ENCODE assay signal across 8 cellular contexts in the genomic region with DNA sequence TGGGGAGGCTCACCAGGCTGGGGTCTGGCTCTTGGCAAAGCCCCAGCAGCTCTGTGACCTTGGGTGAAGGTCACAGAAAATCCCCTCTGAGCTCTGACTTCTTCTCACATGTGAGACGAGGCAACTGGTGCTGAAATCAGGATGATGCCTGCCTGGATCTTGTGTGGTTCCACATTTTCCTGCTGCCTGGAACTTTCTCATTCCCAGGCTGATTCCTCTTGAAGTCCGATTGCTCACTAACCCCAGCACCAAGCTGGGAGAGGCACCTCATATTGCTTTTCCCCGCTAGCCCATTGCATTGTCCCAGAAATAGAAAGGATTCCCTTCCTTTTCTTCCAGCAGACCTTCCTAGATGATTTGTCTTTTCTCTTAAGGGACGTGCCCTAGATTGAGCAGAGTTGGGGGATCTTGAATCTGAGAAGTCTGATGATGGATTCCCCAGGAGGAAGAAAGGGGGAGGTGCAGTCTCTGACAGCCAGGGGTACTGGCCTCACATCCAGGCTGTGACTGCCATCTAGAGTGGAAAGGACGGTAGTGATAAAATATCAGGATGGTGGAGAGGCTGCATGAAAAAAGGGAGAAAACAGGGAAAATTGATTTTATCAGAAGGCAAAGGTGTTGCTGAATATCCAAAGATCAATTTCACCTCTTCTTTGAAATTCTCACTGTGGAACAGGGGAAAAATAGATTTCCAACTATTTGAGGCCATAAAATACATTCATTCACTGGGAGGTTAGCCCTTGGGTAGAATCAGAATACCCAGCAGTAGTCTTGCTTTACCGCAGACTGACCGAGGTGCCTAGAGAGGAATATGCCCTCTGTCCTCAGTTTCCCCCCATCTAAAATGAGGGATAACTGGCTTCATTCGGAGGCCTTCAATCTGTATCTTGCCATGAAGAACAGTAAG.
DNase-seq lines count a peak whose midpoint lies in the region; ATAC-seq and TF ChIP-seq lines count a peak whose summit lies in the region.

No MANE protein-coding gene starts in this region.

- TF ChIP-seq RAD21 in neural cell (conservative IDR thresholded peaks at IDR 0.05), result peak; percentile 99

- peak; percentile 25 for TF ChIP-seq EP300 in neural cell (conservative IDR thresholded peaks at IDR 0.05; ENCODE audit: poor library complexity, severe bottlenecking)

- H3K36me3 ChIP-seq in neural cell (ENCODE audit: insufficient read depth, low read length), result no peaks in the 10 kb centered on the region

- no peaks in the 10 kb centered on the region for H3K27me3 ChIP-seq in neural cell (ENCODE audit: insufficient read depth, low read depth, low read length)

- H3K9me3 ChIP-seq in neural cell (ENCODE audit: low read length), result no peaks in the 10 kb centered on the region

- H3K4me2 ChIP-seq in neural cell (ENCODE audit: low read length), result no peak overlapping the region

- no peaks in the 10 kb centered on the region for H4K20me1 ChIP-seq in neural cell (ENCODE audit: insufficient read depth)

- TF ChIP-seq CTCF in C4-2B (conservative IDR thresholded peaks at IDR 0.05), result peak; percentile 83
- peak; percentile 98 for TF ChIP-seq CTCF in neural cell (IDR thresholded peaks at IDR 0.05; ENCODE audit: poor library complexity, severe bottlenecking)

- no peaks in the 10 kb centered on the region for H3K9me2 ChIP-seq in neural cell (ENCODE audit: insufficient read depth, low read length)

- DNase-seq in NCI-H69 (lab: John Stamatoyannopoulos, UW) (peak; percentile 81), fibroblast of the conjunctiva (ENCODE audit: low read depth) (peak; percentile 21)
- peak; percentile 64 to 65 for DNase-seq in activated T-cell treated with anti-CD3 and anti-CD28 coated beads, Interleukin-2, amount 50 U/mL, for 48 hours

- no peaks in the 10 kb centered on the region for H3K79me2 ChIP-seq in neural cell (replicated peaks; ENCODE audit: insufficient read depth, low read length)

- no peak overlapping the region for H2AFZ ChIP-seq in neural cell (ENCODE audit: low read depth, low read length)

- no peak overlapping the region for H3K4me3 ChIP-seq in neural cell (ENCODE audit: low read length)

- H3K27ac ChIP-seq in C4-2B (no peak overlapping the region), neural cell (ENCODE audit: low read length) (no peak overlapping the region)

- no peak overlapping the region for H3K9ac ChIP-seq in neural cell (ENCODE audit: low read length)

- H3F3A ChIP-seq in neural cell (ENCODE audit: insufficient read depth, low read length, poor library complexity, severe bottlenecking), result no peaks in the 10 kb centered on the region

- ATAC-seq in GM18520 (IDR thresholded peaks at IDR 0.05; ENCODE audit: unreplicated experiment), result peak; percentile 53
- ATAC-seq in HG03196 (IDR thresholded peaks at IDR 0.05; ENCODE audit: unreplicated experiment), result peak; percentile 71
- no peak for ATAC-seq in GM21360 (IDR thresholded peaks at IDR 0.05; ENCODE audit: unreplicated experiment)

TF ChIP-seq in neural cell, 6 proteins besides CTCF, POLR2A, EP300 and RAD21:
- TF ChIP-seq, protein P1, sequence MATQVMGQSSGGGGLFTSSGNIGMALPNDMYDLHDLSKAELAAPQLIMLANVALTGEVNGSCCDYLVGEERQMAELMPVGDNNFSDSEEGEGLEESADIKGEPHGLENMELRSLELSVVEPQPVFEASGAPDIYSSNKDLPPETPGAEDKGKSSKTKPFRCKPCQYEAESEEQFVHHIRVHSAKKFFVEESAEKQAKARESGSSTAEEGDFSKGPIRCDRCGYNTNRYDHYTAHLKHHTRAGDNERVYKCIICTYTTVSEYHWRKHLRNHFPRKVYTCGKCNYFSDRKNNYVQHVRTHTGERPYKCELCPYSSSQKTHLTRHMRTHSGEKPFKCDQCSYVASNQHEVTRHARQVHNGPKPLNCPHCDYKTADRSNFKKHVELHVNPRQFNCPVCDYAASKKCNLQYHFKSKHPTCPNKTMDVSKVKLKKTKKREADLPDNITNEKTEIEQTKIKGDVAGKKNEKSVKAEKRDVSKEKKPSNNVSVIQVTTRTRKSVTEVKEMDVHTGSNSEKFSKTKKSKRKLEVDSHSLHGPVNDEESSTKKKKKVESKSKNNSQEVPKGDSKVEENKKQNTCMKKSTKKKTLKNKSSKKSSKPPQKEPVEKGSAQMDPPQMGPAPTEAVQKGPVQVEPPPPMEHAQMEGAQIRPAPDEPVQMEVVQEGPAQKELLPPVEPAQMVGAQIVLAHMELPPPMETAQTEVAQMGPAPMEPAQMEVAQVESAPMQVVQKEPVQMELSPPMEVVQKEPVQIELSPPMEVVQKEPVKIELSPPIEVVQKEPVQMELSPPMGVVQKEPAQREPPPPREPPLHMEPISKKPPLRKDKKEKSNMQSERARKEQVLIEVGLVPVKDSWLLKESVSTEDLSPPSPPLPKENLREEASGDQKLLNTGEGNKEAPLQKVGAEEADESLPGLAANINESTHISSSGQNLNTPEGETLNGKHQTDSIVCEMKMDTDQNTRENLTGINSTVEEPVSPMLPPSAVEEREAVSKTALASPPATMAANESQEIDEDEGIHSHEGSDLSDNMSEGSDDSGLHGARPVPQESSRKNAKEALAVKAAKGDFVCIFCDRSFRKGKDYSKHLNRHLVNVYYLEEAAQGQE (IDR thresholded peaks at IDR 0.05; ENCODE audit: borderline replicate concordance), result peak; percentile 24
- TF ChIP-seq SMC3 (conservative IDR thresholded peaks at IDR 0.05; ENCODE audit: poor library complexity), result peak; percentile 98
- TF ChIP-seq TAF1 (IDR thresholded peaks at IDR 0.05; ENCODE audit: low read depth), result no peak

Comparison
In these comparisons a context has a peak if more than half of its experiments do, and no peak if none do; other contexts are left out.
1. DNase-seq: peak in every context shown above with its lines; median percentile 81 in NCI-H69; 64 in activated T-cell treated with anti-CD3 and anti-CD28 coated beads, Interleukin-2, amount 50 U/mL, for 48 hours; 21 in fibroblast of the conjunctiva.